Comparison of ENCODE assay signal across 8 cellular contexts in genomic region chr3:185659942-185660921, GRCh38.
DNase-seq lines count a peak whose midpoint lies in the region; ATAC-seq, FAIRE-seq and TF ChIP-seq lines count a peak whose summit lies in the region.

No MANE protein-coding gene starts in this region.

- peak overlapping the region in 1 of 7 donors; percentile 59 for H3K4me3 Mint-ChIP-seq in CD8-positive, alpha-beta memory T cell
- no peak overlapping the region for H3K4me3 Mint-ChIP-seq in GM23338

- no peak for FAIRE-seq in urothelium cell line (lab: Jason Lieb, UNC)

- 9 to 43% (median 36%) methylated on average over 10 to 18 of the region's 18 CpGs for WGBS in adrenal gland, 4 donors
- 29 to 48% (median 43%) methylated on average over 13 to 18 of the region's 18 CpGs for WGBS in heart left ventricle, 4 donors
- WGBS in prostate gland = 49% methylated on average over 18 of the region's 18 CpGs

- no peaks in the 10 kb centered on the region for H3K36me3 ChIP-seq in CD8-positive, alpha-beta memory T cell (ENCODE audit: insufficient read depth, low read length)
- H3K36me3 ChIP-seq in GM23338 (ENCODE audit: insufficient read depth) (no peaks in the 10 kb centered on the region; the same call in 1 of the 2 replicates), SU-DHL-6 (ENCODE audit: low read length) (no peaks in the 10 kb centered on the region), adrenal gland (replicated peaks in 1 of 2) (no peaks in the 10 kb centered on the region), heart left ventricle (no peaks in the 10 kb centered on the region), prostate gland (no peaks in the 10 kb centered on the region)

- H3K9me3 Mint-ChIP-seq in CD8-positive, alpha-beta memory T cell = no peaks in the 10 kb centered on the region
- H3K9me3 Mint-ChIP-seq in GM23338 = 0 out of 3 replicates have a peak, but pooled peaks cover 3% of the 10 kb centered on the region

- CTCF ChIA-PET in CD8-positive, alpha-beta memory T cell (lab: Charles Lee) = interaction anchor here (1.1 to 3.4 kb wide), 5 partner anchors 8 to 108 kb away, joined by 3 to 21 read pairs (median 6); no protein-coding TSS in a partner anchor

- H3K9me2 ChIP-seq in GM23338 (ENCODE audit: insufficient read depth) = no peaks in the 10 kb centered on the region
- no peaks in the 10 kb centered on the region for H3K9me2 ChIP-seq in SU-DHL-6 (replicated peaks; ENCODE audit: insufficient read depth, low read length)

- H3K27ac ChIP-seq in CD8-positive, alpha-beta memory T cell (ENCODE audit: low read depth, low read length) = no peak overlapping the region
- H3K27ac ChIP-seq in GM23338 (ENCODE audit: low read depth) = peak overlapping the region; percentile 53; the same call in 1 of the 2 replicates
- no peak overlapping the region for H3K27ac ChIP-seq in SU-DHL-6 (ENCODE audit: low read depth, low read length)
- H3K27ac ChIP-seq in adrenal gland = peak overlapping the region in 3 of 5 donors; percentile 91 to 99 (median 97)
- H3K27ac ChIP-seq in heart left ventricle = no peak overlapping the region
- H3K27ac ChIP-seq in prostate gland = peak overlapping the region in 1 of 2 donors; percentile 42

- peak overlapping the region in 1 of 8 donors; percentile 59 for H3K27ac Mint-ChIP-seq in CD8-positive, alpha-beta memory T cell
- H3K27ac Mint-ChIP-seq in GM23338 = no peak overlapping the region

- H3K79me2 ChIP-seq in GM23338 (replicated peaks; ENCODE audit: insufficient read depth) (no peaks in the 10 kb centered on the region), SU-DHL-6 (ENCODE audit: insufficient read depth, low read length) (no peaks in the 10 kb centered on the region)

- DNase-seq in CD8-positive, alpha-beta memory T cell = peak; percentile 33 to 56 (median 35)
- DNase-seq in GM23338 (ENCODE audit: low spot score) (peak; percentile 91), NCI-H1417 treated with DMSO at 0.1 percent for 48 hours (lab: John Stamatoyannopoulos, UW) (peak; percentile 60), adrenal gland (peak; percentile 75 to 93 (median 84)), heart left ventricle (peak; percentile 58 to 74 (median 71)), prostate gland (ENCODE audit: low spot score) (peak; percentile 71), urothelium cell line (ENCODE audit: low spot score) (peak; percentile 84)

- H2AFZ ChIP-seq in GM23338 (no peak overlapping the region), SU-DHL-6 (ENCODE audit: low read depth, low read length, severe bottlenecking) (no peak overlapping the region)

- no peaks in the 10 kb centered on the region; the same call in none of the 2 replicates for H4K20me1 ChIP-seq in GM23338 (replicated peaks; ENCODE audit: insufficient read depth)
- no peaks in the 10 kb centered on the region for H4K20me1 ChIP-seq in SU-DHL-6 (ENCODE audit: low read depth, low read length)

- H3F3A ChIP-seq in GM23338 (replicated peaks; ENCODE audit: low read depth) = peaks cover 9% of the 10 kb centered on the region
- no peaks in the 10 kb centered on the region for H3F3A ChIP-seq in SU-DHL-6 (ENCODE audit: insufficient read depth)

- no peaks in the 10 kb centered on the region for H3K9me3 ChIP-seq in CD8-positive, alpha-beta memory T cell (ENCODE audit: low read length)
- H3K9me3 ChIP-seq in SU-DHL-6 (ENCODE audit: insufficient read depth, low read length) (no peaks in the 10 kb centered on the region), adrenal gland (replicated peaks in 1 of 3) (no peaks in the 10 kb centered on the region), heart left ventricle (no peaks in the 10 kb centered on the region), prostate gland (no peaks in the 10 kb centered on the region)

- ATAC-seq in GM23338 (peak; percentile 91), heart left ventricle (peak; percentile 39 to 74 (median 56))

- H3K4me1 ChIP-seq in CD8-positive, alpha-beta memory T cell (ENCODE audit: insufficient read depth, low read length) = peaks cover 4% of the 10 kb centered on the region
- H3K4me1 ChIP-seq in GM23338 (ENCODE audit: insufficient read depth) = peaks cover 7% of the 10 kb centered on the region; the same call in 1 of the 2 replicates
- H3K4me1 ChIP-seq in adrenal gland (replicated peaks in 1 of 2) = peaks cover 37 to 57% of the 10 kb centered on the region in 2 donors
- H3K4me1 ChIP-seq in heart left ventricle = peaks cover 0 to 32% (median 5%) of the 10 kb centered on the region in 12 donors
- no peaks in the 10 kb centered on the region for H3K4me1 ChIP-seq in prostate gland (replicated peaks)

- POLR2A ChIA-PET in CD8-positive, alpha-beta memory T cell (lab: Charles Lee) = interaction anchor here (0.5 kb wide), 1 partner anchor 247 kb away, joined by 4 read pairs; no protein-coding TSS in a partner anchor

- H3K27me3 Mint-ChIP-seq in CD8-positive, alpha-beta memory T cell = peaks cover 7 to 51% of the 10 kb centered on the region in 2 donors
- peaks cover 25% of the 10 kb centered on the region for H3K27me3 Mint-ChIP-seq in GM23338 (ENCODE audit: insufficient read depth, low read depth, poor library complexity)

- no peak overlapping the region for H3K4me2 ChIP-seq in GM23338
- no peak overlapping the region for H3K4me2 ChIP-seq in SU-DHL-6 (ENCODE audit: low read depth, low read length, poor library complexity, severe bottlenecking)

- TF ChIP-seq POLR2A in adrenal gland (IDR thresholded peaks at IDR 0.05) = no peak
- no peak for TF ChIP-seq POLR2A in heart left ventricle (IDR thresholded peaks at IDR 0.05)
- TF ChIP-seq POLR2A in prostate gland (IDR thresholded peaks at IDR 0.05) = no peak

- TF ChIP-seq CTCF in GM23338 (conservative IDR thresholded peaks at IDR 0.05; ENCODE audit: low read depth in 2 of 2) (peak; percentile 99), SU-DHL-6 (IDR thresholded peaks at IDR 0.05; ENCODE audit: insufficient read depth, low read length, poor library complexity, severe bottlenecking) (peak; percentile 97), adrenal gland (IDR thresholded peaks at IDR 0.05) (peak; percentile 93 to 98 (median 94)), heart left ventricle (IDR thresholded peaks at IDR 0.05) (peak; percentile 88 to 98 (median 96)), prostate gland (IDR thresholded peaks at IDR 0.05) (peak; percentile 79 to 92 (median 88))

- no peaks in the 10 kb centered on the region for H3K27me3 ChIP-seq in CD8-positive, alpha-beta memory T cell (ENCODE audit: insufficient read depth, low read length, poor library complexity, severe bottlenecking)
- no peaks in the 10 kb centered on the region for H3K27me3 ChIP-seq in GM23338 (ENCODE audit: insufficient read depth)
- H3K27me3 ChIP-seq in SU-DHL-6 (ENCODE audit: low read length) = no peaks in the 10 kb centered on the region
- H3K27me3 ChIP-seq in adrenal gland = no peaks in the 10 kb centered on the region
- H3K27me3 ChIP-seq in heart left ventricle = no peaks in the 10 kb centered on the region
- no peaks in the 10 kb centered on the region for H3K27me3 ChIP-seq in prostate gland (replicated peaks; ENCODE audit: insufficient read depth)

- intact Hi-C loops in adrenal gland (cut with DNase I) (loop anchor here in 1 of 2 donors (5.0 kb wide), 1 partner anchor 107 kb away; no protein-coding TSS in a partner anchor), heart left ventricle (cut with DNase I) (loop anchor here in 6 of 10 donors (1.0 to 10.0 kb wide), 5 partner anchors 102 to 112 kb away; no protein-coding TSS in a partner anchor), prostate gland (cut with DNase I) (loop anchor here (5.0 kb wide), 1 partner anchor 107 kb away; no protein-coding TSS in a partner anchor)

- no peak overlapping the region for H3K9ac ChIP-seq in SU-DHL-6 (ENCODE audit: low read length)

- H3K36me3 Mint-ChIP-seq in CD8-positive, alpha-beta memory T cell = peaks cover 0 to 2% (median 0%) of the 10 kb centered on the region in 3 donors
- peaks cover 39% of the 10 kb centered on the region for H3K36me3 Mint-ChIP-seq in GM23338 (ENCODE audit: low read depth)

- no peak overlapping the region for H3K4me3 ChIP-seq in CD8-positive, alpha-beta memory T cell (ENCODE audit: low read length)
- H3K4me3 ChIP-seq in GM23338 (no peak overlapping the region), SU-DHL-6 (ENCODE audit: insufficient read depth, low read length, poor library complexity, severe bottlenecking) (no peak overlapping the region), adrenal gland (no peak overlapping the region), heart left ventricle (peak overlapping the region in 1 of 12 donors; percentile 25), prostate gland (no peak overlapping the region)

- peaks cover 0 to 9% (median 1%) of the 10 kb centered on the region in 3 donors for H3K4me1 Mint-ChIP-seq in CD8-positive, alpha-beta memory T cell
- peaks cover 11% of the 10 kb centered on the region for H3K4me1 Mint-ChIP-seq in GM23338

TF ChIP-seq in GM23338, 12 proteins besides CTCF, POLR2A, EP300 and RAD21:
- TF ChIP-seq ZNF114 (CRISPR knock-in tag; IDR thresholded peaks at IDR 0.05) (no peak), POLR2AphosphoS5 (IDR thresholded peaks at IDR 0.05; ENCODE audit: low read depth) (peak; percentile 36; the same call in 1 of the 2 replicates)

Comparison
In these comparisons a context has a peak if more than half of its experiments do, and no peak if none do; other contexts are left out.
1. DNase-seq: peak in every context shown above with its lines; median percentile 91 in GM23338; 84 in adrenal gland; 84 in urothelium cell line; 71 in heart left ventricle; 71 in prostate gland; 60 in NCI-H1417 treated with DMSO at 0.1 percent for 48 hours; 35 in CD8-positive, alpha-beta memory T cell.
2. H3K27ac ChIP-seq: peak in GM23338 (single experiment) and adrenal gland (3 of 5); none in CD8-positive, alpha-beta memory T cell (single experiment), SU-DHL-6 (single experiment) and heart left ventricle (0 of 12).
3. Peak in every context shown above with its lines, with median percentiles within 50 percentile points of each other: CTCF ChIP-seq.